13 cellular contexts compared by ENCODE assay signal in genomic region chr1:93768380-93768863, GRCh38.
DNase-seq lines count a peak whose midpoint lies in the region; ATAC-seq, FAIRE-seq and TF ChIP-seq lines count a peak whose summit lies in the region.
"Had no signal": no experiment of that assay in that cellular context is flagged by ENCODE, and none has a peak within 500 bp of the region (broad histone marks: within the 10 kb centered on the region; RNA-seq: fewer than 3 reads in every experiment).

No MANE protein-coding gene starts in this region.

- peaks cover 2% of the 10 kb centered on the region for H3K9me3 Mint-ChIP-seq in astrocyte (ENCODE audit: unreplicated experiment)
- peaks cover 0 to 1% (median 0%) of the 10 kb centered on the region in 11 donors for H3K9me3 Mint-ChIP-seq in naive thymus-derived CD4-positive, alpha-beta T cell
- no peaks in the 10 kb centered on the region for H3K9me3 Mint-ChIP-seq in activated T-cell treated with anti-CD3 and anti-CD28 coated beads, Interleukin-2, amount 50 U/mL, for 4 hours
- H3K9me3 Mint-ChIP-seq: activated T-cell treated with anti-CD3 and anti-CD28 coated beads, Interleukin-2, amount 50 U/mL, for 72 hours had no signal

- no peaks in the 10 kb centered on the region for H3K27me3 Mint-ChIP-seq in astrocyte (ENCODE audit: low read depth, unreplicated experiment)
- peaks cover 0 to 12% (median 5%) of the 10 kb centered on the region in 5 donors for H3K27me3 Mint-ChIP-seq in naive thymus-derived CD4-positive, alpha-beta T cell
- no peaks in the 10 kb centered on the region for H3K27me3 Mint-ChIP-seq in activated T-cell treated with anti-CD3 and anti-CD28 coated beads, Interleukin-2, amount 50 U/mL, for 4 hours (ENCODE audit: low read depth)

- no peaks in the 10 kb centered on the region for H4K20me1 ChIP-seq in GM23248 (ENCODE audit: insufficient read depth)
- H4K20me1 ChIP-seq in astrocyte (ENCODE audit: insufficient read depth, low read length) = no peaks in the 10 kb centered on the region

- intact Hi-C loops in naive thymus-derived CD4-positive, alpha-beta T cell (cut with micrococcal nuclease) = no loop called here

- H3K27me3 ChIP-seq in GM23248 (replicated peaks; ENCODE audit: insufficient read depth) = no peaks in the 10 kb centered on the region
- H3K27me3 ChIP-seq in astrocyte (ENCODE audit: insufficient read depth, low read length) = no peaks in the 10 kb centered on the region
- no peaks in the 10 kb centered on the region for H3K27me3 ChIP-seq in naive thymus-derived CD4-positive, alpha-beta T cell (ENCODE audit: control insufficient read depth in 2 of 2, insufficient read depth in 2 of 2, low read length in 2 of 2)

- WGBS in GM23248 (ENCODE audit: low coverage in 1 of 2, low lambda C conversion rate in 2 of 2, missing lambda C conversion rate in 2 of 2), 2 experiments = 26 to 32% methylated on average over 6 of the region's 6 CpGs

- in situ Hi-C loops in GM23248 (cut with MboI) = no loop called here

- peak overlapping the region; percentile 83 for H3K27ac Mint-ChIP-seq in astrocyte (ENCODE audit: unreplicated experiment)
- peak overlapping the region in 5 of 9 donors; percentile 1 to 51 (median 33) for H3K27ac Mint-ChIP-seq in naive thymus-derived CD4-positive, alpha-beta T cell
- H3K27ac Mint-ChIP-seq: activated T-cell treated with anti-CD3 and anti-CD28 coated beads, Interleukin-2, amount 50 U/mL, for 72 hours had no signal

- POLR2A ChIA-PET in naive thymus-derived CD4-positive, alpha-beta T cell (lab: Charles Lee) = no interaction called here

- no peaks in the 10 kb centered on the region for H3K9me2 ChIP-seq in GM23248 (ENCODE audit: insufficient read depth)

- H3K9me3 ChIP-seq in GM23248 (ENCODE audit: low read depth) (no peaks in the 10 kb centered on the region), astrocyte (ENCODE audit: insufficient read depth, low read depth, low read length) (no peaks in the 10 kb centered on the region)
- H3K9me3 ChIP-seq in naive thymus-derived CD4-positive, alpha-beta T cell (ENCODE audit: control insufficient read depth in 2 of 3, low read length in 3 of 3) = no peaks in the 10 kb centered on the region

- H3K27ac ChIP-seq in GM23248 = no peak overlapping the region
- no peak overlapping the region for H3K27ac ChIP-seq in astrocyte (ENCODE audit: low read depth, low read length)
- no peak overlapping the region for H3K27ac ChIP-seq in naive thymus-derived CD4-positive, alpha-beta T cell (ENCODE audit: low read depth, low read length)

- H2AFZ ChIP-seq in GM23248 (0 out of 2 replicates have a peak overlapping the region, but pooled peaks have one; percentile 27), astrocyte (ENCODE audit: low read depth, low read length) (no peak overlapping the region)

- no peaks in the 10 kb centered on the region for H3F3A ChIP-seq in GM23248 (ENCODE audit: insufficient read depth)

- no peak for TF ChIP-seq CTCF in astrocyte (IDR thresholded peaks at IDR 0.05; ENCODE audit: insufficient read depth, low read depth, low read length)

- no peak for FAIRE-seq in astrocyte (lab: Jason Lieb, UNC)
- FAIRE-seq: G401.6 had no signal

- peak; percentile 45 for ATAC-seq in naive thymus-derived CD4-positive, alpha-beta T cell
- no peak for ATAC-seq in activated T-cell treated with anti-CD3 and anti-CD28 coated beads, Interleukin-2, amount 50 U/mL, for 4 hours
- ATAC-seq: activated T-cell treated with anti-CD3 and anti-CD28 coated beads, Interleukin-2, amount 50 U/mL, for 72 hours had no signal

- H3K36me3 Mint-ChIP-seq in astrocyte (ENCODE audit: low read depth, unreplicated experiment) = peaks cover 2% of the 10 kb centered on the region
- H3K36me3 Mint-ChIP-seq in naive thymus-derived CD4-positive, alpha-beta T cell = no peaks in the 10 kb centered on the region
- H3K36me3 Mint-ChIP-seq in activated T-cell treated with anti-CD3 and anti-CD28 coated beads, Interleukin-2, amount 50 U/mL, for 4 hours (ENCODE audit: insufficient read depth) = no peaks in the 10 kb centered on the region

- peaks cover 36% of the 10 kb centered on the region for H3K4me1 Mint-ChIP-seq in astrocyte (ENCODE audit: low read depth, unreplicated experiment)
- H3K4me1 Mint-ChIP-seq in naive thymus-derived CD4-positive, alpha-beta T cell = peaks cover 0 to 28% (median 19%) of the 10 kb centered on the region in 7 donors
- peaks cover 14% of the 10 kb centered on the region for H3K4me1 Mint-ChIP-seq in activated T-cell treated with anti-CD3 and anti-CD28 coated beads, Interleukin-2, amount 50 U/mL, for 4 hours (ENCODE audit: low read depth)

- H3K4me3 ChIP-seq in GM23248 = no peak overlapping the region
- no peak overlapping the region for H3K4me3 ChIP-seq in astrocyte (ENCODE audit: insufficient read depth, low read depth, low read length)
- H3K4me3 ChIP-seq in naive thymus-derived CD4-positive, alpha-beta T cell (ENCODE audit: low read length) = no peak overlapping the region

- peaks cover 11% of the 10 kb centered on the region; the same call in 1 of the 2 replicates for H3K4me1 ChIP-seq in GM23248 (ENCODE audit: insufficient read depth)
- peaks cover 8% of the 10 kb centered on the region for H3K4me1 ChIP-seq in astrocyte (ENCODE audit: insufficient read depth, low read length)
- H3K4me1 ChIP-seq in naive thymus-derived CD4-positive, alpha-beta T cell (ENCODE audit: control insufficient read depth in 2 of 2, insufficient read depth in 2 of 2, low read length in 2 of 2) = peaks cover 0 to 6% of the 10 kb centered on the region in 2 donors

- H3K4me2 ChIP-seq in GM23248 (ENCODE audit: unreplicated experiment) = no peak overlapping the region
- H3K4me2 ChIP-seq in astrocyte (ENCODE audit: low read length) = no peak overlapping the region

- DNase-seq in GM23248 (no peak), NCI-H1694 treated with DMSO at 0.1 percent for 48 hours (lab: John Stamatoyannopoulos, UW) (peak; percentile 37), astrocyte (ENCODE audit: low read depth) (no peak), A172 (ENCODE audit: low spot score) (no peak), ureter (ENCODE audit: low spot score) (no peak)
- DNase-seq in naive thymus-derived CD4-positive, alpha-beta T cell = no peak
- DNase-seq in activated T-cell treated with anti-CD3 and anti-CD28 coated beads, Interleukin-2, amount 50 U/mL, for 4 hours = no peak
- no peak for DNase-seq in stimulated activated CD4-positive, alpha-beta T cell treated with anti-CD3 and anti-CD28 coated beads, Interleukin-2, amount 100 ng/mL, for 24 hours
- DNase-seq: activated CD4-positive, alpha-beta T cell treated with anti-CD3 and anti-CD28 coated beads for 1 hour; activated T-cell treated with anti-CD3 and anti-CD28 coated beads, Interleukin-2, amount 50 U/mL, for 72 hours; GOT3; SIG-M5 had no signal

- no peak overlapping the region for H3K4me3 Mint-ChIP-seq in astrocyte (ENCODE audit: unreplicated experiment)
- H3K4me3 Mint-ChIP-seq in naive thymus-derived CD4-positive, alpha-beta T cell = no peak overlapping the region
- no peak overlapping the region for H3K4me3 Mint-ChIP-seq in activated T-cell treated with anti-CD3 and anti-CD28 coated beads, Interleukin-2, amount 50 U/mL, for 4 hours
- H3K4me3 Mint-ChIP-seq: activated T-cell treated with anti-CD3 and anti-CD28 coated beads, Interleukin-2, amount 50 U/mL, for 72 hours had no signal

- no peak overlapping the region for H3K9ac ChIP-seq in GM23248
- no peak overlapping the region for H3K9ac ChIP-seq in astrocyte (ENCODE audit: low read length)

- CTCF ChIA-PET in naive thymus-derived CD4-positive, alpha-beta T cell (lab: Charles Lee) = interaction anchor here (0.6 kb wide), 1 partner anchor 156 kb away, joined by 3 read pairs; no protein-coding TSS in a partner anchor

- H3K79me2 ChIP-seq in GM23248 (ENCODE audit: insufficient read depth) (no peaks in the 10 kb centered on the region), astrocyte (ENCODE audit: insufficient read depth, low read length) (no peaks in the 10 kb centered on the region)

- H3K36me3 ChIP-seq in GM23248 (ENCODE audit: low read depth) (no peaks in the 10 kb centered on the region), astrocyte (ENCODE audit: insufficient read depth, low read length) (no peaks in the 10 kb centered on the region)
- H3K36me3 ChIP-seq in naive thymus-derived CD4-positive, alpha-beta T cell (ENCODE audit: control insufficient read depth in 2 of 3, insufficient read depth in 3 of 3, low read length in 3 of 3) = no peaks in the 10 kb centered on the region
